20 cellular contexts compared by ENCODE assay signal in the genomic region with DNA sequence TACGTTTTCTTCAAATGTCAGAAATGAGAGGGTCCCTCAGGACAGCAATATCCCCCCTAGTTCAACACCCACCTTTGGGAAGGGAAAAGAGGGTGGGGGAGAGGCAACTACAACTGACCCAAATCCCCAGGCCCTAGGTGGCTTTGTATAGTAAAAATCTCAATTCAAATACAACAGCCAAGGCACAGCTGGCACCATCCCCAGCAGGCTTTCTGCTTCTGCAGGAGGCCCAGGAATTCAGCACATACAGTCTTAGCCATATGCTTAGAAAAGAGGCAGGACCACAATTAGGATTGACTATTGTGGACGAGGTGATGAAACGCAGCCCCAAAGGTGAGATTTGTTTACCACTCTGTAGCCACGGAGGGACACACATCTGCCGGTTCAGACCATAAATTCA. TPM values are rescaled to one million over a fixed set of nuclear protein-coding genes. Genes with fewer than 3 reads are reported as not detected.
DNase-seq lines count a peak whose midpoint lies in the region; ATAC-seq and TF ChIP-seq lines count a peak whose summit lies in the region.
"Had no signal": no experiment of that assay in that cellular context is flagged by ENCODE, and none has a peak within 500 bp of the region (broad histone marks: within the 10 kb centered on the region; RNA-seq: fewer than 3 reads in every experiment).

No MANE protein-coding gene starts in this region.

- H3K4me1 Mint-ChIP-seq in glutamatergic neuron (ENCODE audit: low read depth, unreplicated experiment), result peaks cover 20% of the 10 kb centered on the region
- H3K4me1 Mint-ChIP-seq: IgD-negative memory B cell had no signal

- no peaks in the 10 kb centered on the region for H3K27me3 ChIP-seq in HUES48 (ENCODE audit: control insufficient read depth, insufficient read depth, low read length)

- no peaks in the 10 kb centered on the region for H3K9me3 Mint-ChIP-seq in glutamatergic neuron (ENCODE audit: unreplicated experiment)

- H3K9me3 ChIP-seq in HUES48 (ENCODE audit: control insufficient read depth, insufficient read depth, low read length), result peaks cover 11% of the 10 kb centered on the region
- H3K9me3 ChIP-seq: Caco-2 had no signal

- H3K4me3 ChIP-seq in HUES48 (ENCODE audit: low read depth, low read length), result no peak overlapping the region
- H3K4me3 ChIP-seq: HAP-1 had no signal

- H3K27me3 Mint-ChIP-seq in glutamatergic neuron (ENCODE audit: unreplicated experiment), result no peaks in the 10 kb centered on the region
- H3K27me3 Mint-ChIP-seq: CD4-positive, alpha-beta T cell; IgD-negative memory B cell had no signal

- peaks cover 15% of the 10 kb centered on the region for H3K36me3 Mint-ChIP-seq in glutamatergic neuron (ENCODE audit: unreplicated experiment)

- H3K4me1 ChIP-seq in HUES48 (ENCODE audit: control insufficient read depth, insufficient read depth, low read length), result peaks cover 24% of the 10 kb centered on the region
- H3K4me1 ChIP-seq: Caco-2, HAP-1 had no signal

- peak; percentile 73 for DNase-seq in NCI-H69 (lab: John Stamatoyannopoulos, UW)
- no peak for DNase-seq in glutamatergic neuron
- DNase-seq in DMS153 (lab: John Stamatoyannopoulos, UW), result no peak
- DNase-seq: AML-193; Caco-2; CD4-positive, alpha-beta T cell; DMS79; GDM1; KBM-7 had no signal

- no peak for TF ChIP-seq CTCF in glutamatergic neuron (IDR thresholded peaks at IDR 0.05; ENCODE audit: partially characterized antibody, unreplicated experiment)

- no peak overlapping the region for H3K4me3 Mint-ChIP-seq in glutamatergic neuron (ENCODE audit: unreplicated experiment)
- H3K4me3 Mint-ChIP-seq: CD4-positive, alpha-beta T cell; IgD-negative memory B cell had no signal

- no peak for ATAC-seq in GM19467 (IDR thresholded peaks at IDR 0.05; ENCODE audit: unreplicated experiment)
- no peak for ATAC-seq in HG03159 (IDR thresholded peaks at IDR 0.05; ENCODE audit: unreplicated experiment)
- ATAC-seq: HepG2 had no signal

- H3K27ac Mint-ChIP-seq in glutamatergic neuron (ENCODE audit: unreplicated experiment), result peak overlapping the region; percentile 35
- H3K27ac Mint-ChIP-seq: CD4-positive, alpha-beta T cell; IgD-negative memory B cell had no signal

- no peaks in the 10 kb centered on the region; the same call in 1 of the 2 replicates for H3K36me3 ChIP-seq in HUES48 (ENCODE audit: control insufficient read depth, insufficient read depth, low read length)

- no peak overlapping the region for H3K9ac ChIP-seq in HUES48 (ENCODE audit: low read depth, low read length)

- peak overlapping the region; percentile 44 for H3K27ac ChIP-seq in HUES48 (ENCODE audit: low read depth, low read length)
- H3K27ac ChIP-seq: C4-2B, HL-60 had no signal

RNA-seq across cellular contexts. Expression of a gene that starts 15.8 kb away (rescaled TPM):
- 0.69 TPM for total RNA-seq in glutamatergic neuron (ENCODE audit: unreplicated experiment)
- total RNA-seq: Caco-2; CD4-positive, alpha-beta T cell; Daoy; H4; HepG2; HT1080 had no signal
